Comparison of ENCODE assay signal across 8 cellular contexts in genomic region chr1:247110627-247111258, GRCh38. TPM values are rescaled to one million over a fixed set of nuclear protein-coding genes. Genes with fewer than 3 reads are reported as not detected.
DNase-seq lines count a peak whose midpoint lies in the region; ATAC-seq, FAIRE-seq and TF ChIP-seq lines count a peak whose summit lies in the region.

No MANE protein-coding gene starts in this region.

- no peak overlapping the region for H3K27ac ChIP-seq in CD4-positive, alpha-beta T cell (ENCODE audit: low read depth, low read length)
- H3K27ac ChIP-seq in upper lobe of left lung, result peak overlapping the region; percentile 70 to 86 (median 82)

- DNase-seq in CD4-positive, alpha-beta T cell, result no peak
- no peak for DNase-seq in T-helper 17 cell
- no peak for DNase-seq in nephron progenitor cell
- DNase-seq in upper lobe of left lung, result no peak
- no peak for DNase-seq in HTR-8/SVneo (ENCODE audit: insufficient read length, low spot score)
- no peak for DNase-seq in COLO668 (lab: John Stamatoyannopoulos, UW; ENCODE audit: unreplicated experiment)
- DNase-seq in NCI-H2081 (lab: John Stamatoyannopoulos, UW), result no peak

- H3K4me3 ChIP-seq in endocrine pancreas (ENCODE audit: control insufficient read depth, insufficient read depth, low read length) (no peak overlapping the region), upper lobe of left lung (peak overlapping the region; percentile 33 to 91 (median 78))

- H3K9me3 Mint-ChIP-seq in CD4-positive, alpha-beta T cell, result no peaks in the 10 kb centered on the region
- peaks cover 53% of the 10 kb centered on the region for H3K9me3 Mint-ChIP-seq in nephron progenitor cell

- intact Hi-C loops in CD4-positive, alpha-beta T cell (cut with DNase I, micrococcal nuclease), result no loop called here

- TF ChIP-seq POLR2A in upper lobe of left lung (IDR thresholded peaks at IDR 0.05), result no peak

- no peak overlapping the region for H3K27ac Mint-ChIP-seq in CD4-positive, alpha-beta T cell
- H3K27ac Mint-ChIP-seq in T-helper 17 cell (peak overlapping the region; percentile 19), nephron progenitor cell (no peak overlapping the region)

- H3K27me3 ChIP-seq in CD4-positive, alpha-beta T cell (ENCODE audit: control insufficient read depth, insufficient read depth, low read length), result peaks cover 39% of the 10 kb centered on the region
- no peaks in the 10 kb centered on the region for H3K27me3 ChIP-seq in endocrine pancreas (ENCODE audit: control insufficient read depth, insufficient read depth, low read length)
- no peaks in the 10 kb centered on the region for H3K27me3 ChIP-seq in upper lobe of left lung

- H3K36me3 ChIP-seq in endocrine pancreas (ENCODE audit: control insufficient read depth, insufficient read depth, low read length) (no peaks in the 10 kb centered on the region), upper lobe of left lung (no peaks in the 10 kb centered on the region)

- H3K9me3 ChIP-seq in CD4-positive, alpha-beta T cell (ENCODE audit: control insufficient read depth, low read length), result no peaks in the 10 kb centered on the region
- H3K9me3 ChIP-seq in T-helper 17 cell (ENCODE audit: control insufficient read depth, low read length, poor library complexity, severe bottlenecking) (no peaks in the 10 kb centered on the region), endocrine pancreas (ENCODE audit: control insufficient read depth, low read length) (no peaks in the 10 kb centered on the region), upper lobe of left lung (no peaks in the 10 kb centered on the region)

- H3K4me3 Mint-ChIP-seq in CD4-positive, alpha-beta T cell, result peak overlapping the region; percentile 69
- H3K4me3 Mint-ChIP-seq in T-helper 17 cell, result peak overlapping the region; percentile 87
- peak overlapping the region; percentile 87 for H3K4me3 Mint-ChIP-seq in nephron progenitor cell

- H3K9ac ChIP-seq in endocrine pancreas (ENCODE audit: control insufficient read depth, insufficient read depth, low read length), result peak overlapping the region; percentile 56

- ATAC-seq in CD4-positive, alpha-beta T cell (ENCODE audit: poor library complexity), result peak; percentile 34
- ATAC-seq in T-helper 17 cell, result peak; percentile 33
- no peak for ATAC-seq in upper lobe of left lung (ENCODE audit: low FRiP score in 2 of 2)

- no peak for FAIRE-seq in HTR-8/SVneo (lab: Jason Lieb, UNC)

- no peak for TF ChIP-seq CTCF in CD4-positive, alpha-beta T cell (IDR thresholded peaks at IDR 0.05)
- TF ChIP-seq CTCF in nephron progenitor cell (IDR thresholded peaks at IDR 0.05) (no peak), upper lobe of left lung (IDR thresholded peaks at IDR 0.05) (no peak)

- H3K36me3 Mint-ChIP-seq in CD4-positive, alpha-beta T cell (ENCODE audit: low read depth), result no peaks in the 10 kb centered on the region
- H3K36me3 Mint-ChIP-seq in T-helper 17 cell (ENCODE audit: low read depth), result peaks cover 9% of the 10 kb centered on the region
- H3K36me3 Mint-ChIP-seq in nephron progenitor cell (ENCODE audit: low read depth), result peaks cover 43% of the 10 kb centered on the region

- 20 to 22% methylated on average over 28 of the region's 30 CpGs for WGBS in upper lobe of left lung, 2 donors

- no peaks in the 10 kb centered on the region for H3K4me1 ChIP-seq in endocrine pancreas (ENCODE audit: control insufficient read depth, insufficient read depth, low read length)
- peaks cover 8 to 27% (median 16%) of the 10 kb centered on the region in 4 donors for H3K4me1 ChIP-seq in upper lobe of left lung

- POLR2A ChIA-PET in CD4-positive, alpha-beta T cell (lab: Charles Lee), result no interaction called here

- TF ChIP-seq EP300 in upper lobe of left lung (IDR thresholded peaks at IDR 0.05), result no peak

- peaks cover 16% of the 10 kb centered on the region for H3K4me1 Mint-ChIP-seq in CD4-positive, alpha-beta T cell (ENCODE audit: low read depth)
- H3K4me1 Mint-ChIP-seq in T-helper 17 cell (peaks cover 11% of the 10 kb centered on the region), nephron progenitor cell (peaks cover 20% of the 10 kb centered on the region)

- H3K27me3 Mint-ChIP-seq in CD4-positive, alpha-beta T cell, result peaks cover 56% of the 10 kb centered on the region
- H3K27me3 Mint-ChIP-seq in T-helper 17 cell (peaks cover 64% of the 10 kb centered on the region), nephron progenitor cell (ENCODE audit: low read depth, poor library complexity) (peaks cover 14% of the 10 kb centered on the region)

- CTCF ChIA-PET in CD4-positive, alpha-beta T cell (lab: Charles Lee), result no interaction called here

RNA-seq across cellular contexts. Expression of gene ZNF669, which starts 6.6 kb away (rescaled TPM):
- 10 to 100 TPM; 13.2 to 15.1 TPM for total RNA-seq in CD4-positive, alpha-beta T cell
- total RNA-seq in T-helper 17 cell (10 to 100 TPM in 1 of 2 donors, 1 to 10 TPM in 1; 8.4 to 11.6 TPM), upper lobe of left lung (10 to 100 TPM in 1 of 6 donors, 1 to 10 TPM in 5; 2.3 to 11.5 (median 6.9) TPM)

RNA-seq across cellular contexts. Expression of gene ZNF670, which starts 32.1 kb away (rescaled TPM):
- total RNA-seq in CD4-positive, alpha-beta T cell, result under 1 TPM; 0.16 to 0.28 TPM
- under 1 TPM; 0.26 to 0.40 TPM for total RNA-seq in T-helper 17 cell
- total RNA-seq in upper lobe of left lung, result 1 to 10 TPM in 5 of 6 donors, under 1 TPM in 1; 0.67 to 4.7 (median 2.3) TPM

Comparison
In these comparisons a context has a peak if more than half of its experiments do, and no peak if none do; other contexts are left out.
1. ATAC-seq: peak in CD4-positive, alpha-beta T cell (single experiment) and T-helper 17 cell (single experiment); none in upper lobe of left lung (0 of 2).
2. Peak in every context shown above with its lines, with median percentiles within 50 percentile points of each other: H3K4me3 Mint-ChIP-seq.